8 cellular contexts compared by ENCODE assay signal in the genomic region with DNA sequence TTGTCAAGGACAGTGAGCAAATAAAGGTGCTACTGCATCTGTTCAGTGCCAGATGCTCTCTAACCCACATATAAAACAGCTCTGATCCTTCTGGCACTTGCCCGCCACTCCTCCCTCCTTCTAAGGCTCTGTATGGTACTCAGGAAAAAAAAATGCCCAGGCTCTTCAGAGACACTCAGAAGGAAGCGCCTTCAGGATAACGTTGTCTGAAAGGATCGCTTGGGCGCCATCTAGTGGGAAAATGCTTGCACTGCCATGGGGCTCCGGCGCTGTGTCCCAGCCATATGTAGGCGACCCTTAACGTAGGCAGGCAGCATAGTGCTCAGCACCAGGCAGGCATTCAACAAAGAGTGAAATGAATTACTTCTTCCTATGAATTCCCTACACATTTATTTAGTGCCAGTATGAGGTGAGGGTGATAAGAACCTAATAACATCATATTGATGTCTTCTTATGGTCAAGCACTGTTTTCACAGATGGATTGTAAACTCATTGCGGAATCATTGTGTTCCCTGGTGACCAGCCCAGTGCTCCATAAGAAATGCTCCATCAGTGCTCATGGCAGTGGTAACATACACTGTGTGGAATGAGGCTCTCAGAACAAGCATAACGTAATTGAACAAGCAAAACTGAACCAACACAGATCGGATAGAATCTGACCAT. TPM values are rescaled to one million over a fixed set of nuclear protein-coding genes. Genes with fewer than 3 reads are reported as not detected.
DNase-seq lines count a peak whose midpoint lies in the region; ATAC-seq and TF ChIP-seq lines count a peak whose summit lies in the region.

No MANE protein-coding gene starts in this region.

- H3K27ac Mint-ChIP-seq in activated naive CD8-positive, alpha-beta T cell treated with anti-CD3 and anti-CD28 coated beads, Interleukin-2, amount 10 ng/mL, durations not matched to agents 7 days and 5 days, result no peak overlapping the region

- CTCF ChIA-PET in HEK293 (lab: Yijun Ruan, JAX), result interaction anchor here (0.6 to 3.7 kb wide), 37 partner anchors 9 to 1684 kb away, joined by 3 to 36 read pairs (median 3); a partner anchor contains a TSS

- H3K36me3 ChIP-seq in HEK293 (ENCODE audit: control insufficient read depth in 2 of 2, insufficient read depth in 1 of 2, low read length in 2 of 2) (peaks cover 0 to 3% of the 10 kb centered on the region in 2 experiments; a peak in 1 of 3 replicates), cardiac muscle cell (no peaks in the 10 kb centered on the region), psoas muscle (ENCODE audit: insufficient read depth in 1 of 2, low read depth in 1 of 2) (no peaks in the 10 kb centered on the region), aorta (ENCODE audit: control insufficient read depth in 1 of 2, insufficient read depth in 2 of 2, low read length in 1 of 2) (no peaks in the 10 kb centered on the region)

- H3K9me3 Mint-ChIP-seq in activated naive CD8-positive, alpha-beta T cell treated with anti-CD3 and anti-CD28 coated beads, Interleukin-2, amount 10 ng/mL, durations not matched to agents 7 days and 5 days, result peaks cover 9% of the 10 kb centered on the region

- POLR2A ChIA-PET in HEK293 (lab: Yijun Ruan, JAX), result no interaction called here
- POLR2A ChIA-PET in activated naive CD8-positive, alpha-beta T cell treated with anti-CD3 and anti-CD28 coated beads, Interleukin-2, amount 10 ng/mL, durations not matched to agents 7 days and 5 days (lab: Charles Lee), result no interaction called here

- no peaks in the 10 kb centered on the region for H3K4me1 ChIP-seq in HEK293 (ENCODE audit: control insufficient read depth, insufficient read depth, low read length)
- H3K4me1 ChIP-seq in cardiac muscle cell (ENCODE audit: low read depth), result no peaks in the 10 kb centered on the region
- no peaks in the 10 kb centered on the region for H3K4me1 ChIP-seq in psoas muscle
- peaks cover 0 to 2% of the 10 kb centered on the region in 2 donors for H3K4me1 ChIP-seq in aorta (ENCODE audit: control insufficient read depth in 1 of 2, insufficient read depth in 2 of 2, low read length in 2 of 2)

- DNase-seq in GM10266 (ENCODE audit: extremely low spot score), result peak; percentile 67
- DNase-seq in NCI-H1092 (lab: John Stamatoyannopoulos, UW), result peak; percentile 71
- DNase-seq in SKM-1 treated with dmso at 0.1 percent for 144 hours (lab: John Stamatoyannopoulos, UW; ENCODE audit: unreplicated experiment), result peak; percentile 68
- peak; percentile 70 for DNase-seq in activated naive CD8-positive, alpha-beta T cell treated with anti-CD3 and anti-CD28 coated beads, Interleukin-2, amount 10 ng/mL, durations not matched to agents 7 days and 5 days
- DNase-seq in cardiac muscle cell (ENCODE audit: low read depth in 1 of 2, low spot score in 1 of 2), result peak; percentile 83 to 92
- DNase-seq in psoas muscle, result peak; percentile 71 to 76
- peak; percentile 79 to 90 for DNase-seq in aorta

- peaks cover 30% of the 10 kb centered on the region for H3K27me3 Mint-ChIP-seq in activated naive CD8-positive, alpha-beta T cell treated with anti-CD3 and anti-CD28 coated beads, Interleukin-2, amount 10 ng/mL, durations not matched to agents 7 days and 5 days

- TF ChIP-seq CTCF in GM10266 (IDR thresholded peaks at IDR 0.05; ENCODE audit: control insufficient read depth, insufficient read depth, low read depth, missing control alignments), result peak; percentile 89
- TF ChIP-seq CTCF in HEK293 (tag by site-specific recombination; IDR thresholded peaks at IDR 0.05), result peak; percentile 45; the same call in 1 of the 2 replicates
- TF ChIP-seq CTCF in cardiac muscle cell (IDR thresholded peaks at IDR 0.05; ENCODE audit: low read depth, low read length), result peak; percentile 88
- TF ChIP-seq CTCF in psoas muscle (IDR thresholded peaks at IDR 0.05), result peak; percentile 89

- H3K4me1 Mint-ChIP-seq in activated naive CD8-positive, alpha-beta T cell treated with anti-CD3 and anti-CD28 coated beads, Interleukin-2, amount 10 ng/mL, durations not matched to agents 7 days and 5 days, result no peaks in the 10 kb centered on the region

- no peak overlapping the region for H3K4me3 Mint-ChIP-seq in activated naive CD8-positive, alpha-beta T cell treated with anti-CD3 and anti-CD28 coated beads, Interleukin-2, amount 10 ng/mL, durations not matched to agents 7 days and 5 days

- H3K27me3 ChIP-seq in cardiac muscle cell (peaks cover 5% of the 10 kb centered on the region), psoas muscle (ENCODE audit: insufficient read depth in 3 of 3, low read length in 2 of 3) (peaks cover 0 to 30% (median 3%) of the 10 kb centered on the region in 3 donors), aorta (ENCODE audit: control insufficient read depth in 1 of 2, insufficient read depth in 2 of 2, low read length in 1 of 2) (peaks cover 0 to 6% of the 10 kb centered on the region in 2 donors)

- intact Hi-C loops in psoas muscle (cut with DNase I), result loop anchor here in 1 of 2 donors (1.0 kb wide), 1 partner anchor 559 kb away; no protein-coding TSS in a partner anchor
- intact Hi-C loops in aorta (cut with DNase I), result loop anchor here in 1 of 2 donors (5.0 to 10.0 kb wide), 4 partner anchors 83 to 898 kb away; a partner anchor contains a TSS

- H3K4me3 ChIP-seq in HEK293 (ENCODE audit: low read depth, low read length) (no peak overlapping the region), cardiac muscle cell (no peak overlapping the region), psoas muscle (no peak overlapping the region), aorta (ENCODE audit: low read length in 2 of 2) (no peak overlapping the region)

- no peak overlapping the region for H3K27ac ChIP-seq in HEK293 (ENCODE audit: extremely low read depth, low read depth, low read length)
- no peak overlapping the region for H3K27ac ChIP-seq in cardiac muscle cell
- no peak overlapping the region for H3K27ac ChIP-seq in psoas muscle
- no peak overlapping the region for H3K27ac ChIP-seq in aorta (ENCODE audit: low read depth in 1 of 2, low read length in 2 of 2)

- H3K9me3 ChIP-seq in HEK293 (ENCODE audit: control insufficient read depth, insufficient read depth, low read depth, low read length), result no peaks in the 10 kb centered on the region
- H3K9me3 ChIP-seq in cardiac muscle cell (ENCODE audit: low read depth), result no peaks in the 10 kb centered on the region
- H3K9me3 ChIP-seq in psoas muscle, result no peaks in the 10 kb centered on the region
- peaks cover 5% of the 10 kb centered on the region for H3K9me3 ChIP-seq in aorta (ENCODE audit: control insufficient read depth, low read length)

- ATAC-seq in activated naive CD8-positive, alpha-beta T cell treated with anti-CD3 and anti-CD28 coated beads, Interleukin-2, amount 10 ng/mL, durations not matched to agents 7 days and 5 days (ENCODE audit: low read depth), result peak; percentile 83
- ATAC-seq in psoas muscle, result peak; percentile 77 to 89 (median 84)
- peak; percentile 89 for ATAC-seq in aorta (ENCODE audit: low FRiP score)

- no peaks in the 10 kb centered on the region for H3K36me3 Mint-ChIP-seq in activated naive CD8-positive, alpha-beta T cell treated with anti-CD3 and anti-CD28 coated beads, Interleukin-2, amount 10 ng/mL, durations not matched to agents 7 days and 5 days

- 15 to 17% (median 15%) methylated on average over 12 of the region's 12 CpGs for WGBS in psoas muscle, 3 donors
- WGBS in aorta, 2 donors, result 13 to 14% methylated on average over 12 of the region's 12 CpGs

TF ChIP-seq in HEK293, 187 proteins besides CTCF, POLR2A, EP300 and RAD21:
- no peak for TF ChIP-seq ZNF707 (tag by site-specific recombination; IDR thresholded peaks at IDR 0.05)
- 0 out of 2 replicates have a peak, but pooled peaks have one; percentile 6 for TF ChIP-seq EGR2 (tag by site-specific recombination; IDR thresholded peaks at IDR 0.05; ENCODE audit: low read depth)
- TF ChIP-seq ZNF837 (tag by site-specific recombination; IDR thresholded peaks at IDR 0.05), result no peak
- TF ChIP-seq ZEB2 (tag by site-specific recombination; IDR thresholded peaks at IDR 0.05), result no peak
- TF ChIP-seq, protein P1, sequence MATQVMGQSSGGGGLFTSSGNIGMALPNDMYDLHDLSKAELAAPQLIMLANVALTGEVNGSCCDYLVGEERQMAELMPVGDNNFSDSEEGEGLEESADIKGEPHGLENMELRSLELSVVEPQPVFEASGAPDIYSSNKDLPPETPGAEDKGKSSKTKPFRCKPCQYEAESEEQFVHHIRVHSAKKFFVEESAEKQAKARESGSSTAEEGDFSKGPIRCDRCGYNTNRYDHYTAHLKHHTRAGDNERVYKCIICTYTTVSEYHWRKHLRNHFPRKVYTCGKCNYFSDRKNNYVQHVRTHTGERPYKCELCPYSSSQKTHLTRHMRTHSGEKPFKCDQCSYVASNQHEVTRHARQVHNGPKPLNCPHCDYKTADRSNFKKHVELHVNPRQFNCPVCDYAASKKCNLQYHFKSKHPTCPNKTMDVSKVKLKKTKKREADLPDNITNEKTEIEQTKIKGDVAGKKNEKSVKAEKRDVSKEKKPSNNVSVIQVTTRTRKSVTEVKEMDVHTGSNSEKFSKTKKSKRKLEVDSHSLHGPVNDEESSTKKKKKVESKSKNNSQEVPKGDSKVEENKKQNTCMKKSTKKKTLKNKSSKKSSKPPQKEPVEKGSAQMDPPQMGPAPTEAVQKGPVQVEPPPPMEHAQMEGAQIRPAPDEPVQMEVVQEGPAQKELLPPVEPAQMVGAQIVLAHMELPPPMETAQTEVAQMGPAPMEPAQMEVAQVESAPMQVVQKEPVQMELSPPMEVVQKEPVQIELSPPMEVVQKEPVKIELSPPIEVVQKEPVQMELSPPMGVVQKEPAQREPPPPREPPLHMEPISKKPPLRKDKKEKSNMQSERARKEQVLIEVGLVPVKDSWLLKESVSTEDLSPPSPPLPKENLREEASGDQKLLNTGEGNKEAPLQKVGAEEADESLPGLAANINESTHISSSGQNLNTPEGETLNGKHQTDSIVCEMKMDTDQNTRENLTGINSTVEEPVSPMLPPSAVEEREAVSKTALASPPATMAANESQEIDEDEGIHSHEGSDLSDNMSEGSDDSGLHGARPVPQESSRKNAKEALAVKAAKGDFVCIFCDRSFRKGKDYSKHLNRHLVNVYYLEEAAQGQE (tag by site-specific recombination; IDR thresholded peaks at IDR 0.05), result no peak
- no peak for TF ChIP-seq ZNF2 (tag by site-specific recombination; IDR thresholded peaks at IDR 0.05)
- TF ChIP-seq, protein P2, sequence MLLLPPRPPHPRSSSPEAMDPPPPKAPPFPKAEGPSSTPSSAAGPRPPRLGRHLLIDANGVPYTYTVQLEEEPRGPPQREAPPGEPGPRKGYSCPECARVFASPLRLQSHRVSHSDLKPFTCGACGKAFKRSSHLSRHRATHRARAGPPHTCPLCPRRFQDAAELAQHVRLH (tag by site-specific recombination; IDR thresholded peaks at IDR 0.05), result no peak
- peak; percentile 78 for TF ChIP-seq ZNF654 (tag by site-specific recombination; IDR thresholded peaks at IDR 0.05; ENCODE audit: low read depth)
TF ChIP-seq in HEK293: peak in this region for 2.

RNA-seq across cellular contexts. Expression of a gene that starts 39.6 kb away (rescaled TPM):
- not detected for total RNA-seq in activated naive CD8-positive, alpha-beta T cell treated with anti-CD3 and anti-CD28 coated beads, Interleukin-2, amount 10 ng/mL, durations not matched to agents 7 days and 5 days
- 0.35 and 0.77 TPM in 2 replicates for total RNA-seq in cardiac muscle cell
- 0.15 TPM in 1 of 2 replicates, not detected in the other for polyA plus RNA-seq in cardiac muscle cell
- total RNA-seq in psoas muscle, result 1 to 10 TPM in 1 of 4 donors, under 1 TPM in 3; 0.37 to 1.9 (median 0.72) TPM
- polyA plus RNA-seq in psoas muscle, result under 1 TPM; 0.16 to 0.91 (median 0.72) TPM
- total RNA-seq in aorta, result 1 to 10 TPM; 2.3 to 3.1 TPM
- polyA plus RNA-seq in aorta, result 1 to 10 TPM in 1 of 2 donors, under 1 TPM in 1; 0.69 to 2.0 TPM
